ENCODE assay signal across 15 cellular contexts in genomic region chr1:34131396-34132160, GRCh38. TPM values are rescaled to one million over a fixed set of nuclear protein-coding genes. Genes with fewer than 3 reads are reported as not detected.
"Had no signal": no experiment of that assay in that cellular context is flagged by ENCODE, and none has a peak within 500 bp of the region (broad histone marks: within the 10 kb centered on the region; RNA-seq: fewer than 3 reads in every experiment).

No MANE protein-coding gene starts in this region.

- H3K4me3 ChIP-seq: lung, spleen had no signal

- DNase-seq: activated CD4-positive, alpha-beta T cell treated with anti-CD3 and anti-CD28 coated beads, Interleukin-2, amount 10 ng/mL, durations not matched to agents 7 days and 5 days; activated CD8-positive, alpha-beta memory T cell treated with anti-CD3 and anti-CD28 coated beads, Interleukin-2, amount 50 U/mL, for 4 hours; activated CD8-positive, alpha-beta T cell treated with anti-CD3 and anti-CD28 coated beads, Interleukin-2, amount 10 ng/mL, durations not matched to agents 7 days and 5 days; activated gamma-delta T cell; activated T-cell treated with anti-CD3 and anti-CD28 coated beads, Interleukin-2, amount 50 U/mL, for 4 hours; effector memory CD4-positive, alpha-beta T cell; hippocampal formation; natural killer cell; spleen; stimulated activated CD4-positive, alpha-beta T cell treated with anti-CD3 and anti-CD28 coated beads, Interleukin-4, amount 100 ng/mL, for 4 hours; stimulated activated naive CD4-positive, alpha-beta T cell; T-cell had no signal

- H3K36me3 ChIP-seq: spleen had no signal

- H3K27ac ChIP-seq: spleen had no signal

- H3K9me3 ChIP-seq: spleen had no signal

- H3K4me1 ChIP-seq: spleen had no signal

RNA-seq across cellular contexts. Expression of gene CSMD2, which starts 33.5 kb away (rescaled TPM):
- total RNA-seq: activated CD4-positive, alpha-beta T cell treated with anti-CD3 and anti-CD28 coated beads, Interleukin-2, amount 10 ng/mL, durations not matched to agents 7 days and 5 days; activated CD8-positive, alpha-beta T cell treated with anti-CD3 and anti-CD28 coated beads, Interleukin-2, amount 10 ng/mL, durations not matched to agents 7 days and 5 days; activated T-cell treated with anti-CD3 and anti-CD28 coated beads, Interleukin-2, amount 50 U/mL, for 4 hours; natural killer cell had no signal

RNA-seq across cellular contexts. Expression of gene C1orf94, which starts 45.1 kb away (rescaled TPM):
- total RNA-seq: activated CD4-positive, alpha-beta T cell treated with anti-CD3 and anti-CD28 coated beads, Interleukin-2, amount 10 ng/mL, durations not matched to agents 7 days and 5 days; activated CD8-positive, alpha-beta T cell treated with anti-CD3 and anti-CD28 coated beads, Interleukin-2, amount 10 ng/mL, durations not matched to agents 7 days and 5 days; activated T-cell treated with anti-CD3 and anti-CD28 coated beads, Interleukin-2, amount 50 U/mL, for 4 hours; fibroblast of villous mesenchyme; lung; natural killer cell; spleen; T-cell; ureter had no signal
- polyA plus RNA-seq: lung, spleen had no signal
